ENCODE assay signal across 8 cellular contexts in the genomic region with DNA sequence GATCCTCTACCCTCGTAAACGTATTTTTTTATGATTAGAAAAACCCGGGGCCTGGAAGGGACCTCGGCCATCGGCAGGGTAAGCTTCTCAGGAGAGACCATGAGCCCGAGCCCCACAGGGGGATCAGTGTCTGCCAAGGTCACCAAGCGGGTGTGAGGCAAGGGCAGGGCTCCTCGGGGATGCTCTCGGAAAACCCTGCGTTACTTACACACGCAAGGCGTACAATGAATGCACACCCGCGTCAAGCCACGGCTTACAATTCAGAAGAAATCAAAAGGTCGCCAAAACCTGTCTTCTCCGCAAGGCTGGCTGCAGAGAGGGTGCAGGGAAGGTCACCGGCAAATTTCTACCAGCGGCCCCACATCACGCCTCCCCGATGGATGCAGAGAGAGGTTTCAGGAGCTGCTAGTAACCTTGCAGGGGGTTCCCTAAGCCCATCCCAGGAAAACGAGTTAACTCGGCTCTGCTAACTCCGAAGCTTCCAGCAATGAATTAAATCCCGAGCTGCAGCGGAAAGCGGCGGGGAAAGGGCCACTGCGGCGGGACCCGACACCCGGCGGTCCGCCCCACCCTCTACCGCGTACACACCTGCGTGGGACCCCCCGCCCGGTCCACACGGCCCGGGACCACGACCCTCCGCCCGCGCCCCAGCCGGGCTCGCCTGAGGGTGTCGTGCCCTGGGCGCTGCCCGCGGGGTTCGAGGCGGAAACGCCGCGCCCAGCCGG. TPM values are rescaled to one million over a fixed set of nuclear protein-coding genes. Genes with fewer than 3 reads are reported as not detected.
DNase-seq lines count a peak whose midpoint lies in the region; ATAC-seq and TF ChIP-seq lines count a peak whose summit lies in the region.

No MANE protein-coding gene starts in this region.

- H3K27ac Mint-ChIP-seq in progenitor cell of endocrine pancreas: peak overlapping the region; percentile 83

- peaks cover 5% of the 10 kb centered on the region for H3K27me3 Mint-ChIP-seq in progenitor cell of endocrine pancreas

- no peak for ATAC-seq in HG02798 (IDR thresholded peaks at IDR 0.05; ENCODE audit: poor library complexity, unreplicated experiment)

- DNase-seq in NCI-H82 (lab: John Stamatoyannopoulos, UW): peak; percentile 70
- no peak for DNase-seq in NCI-H82 treated with DMSO at 0.1 percent for 48 hours (lab: John Stamatoyannopoulos, UW; ENCODE audit: unreplicated experiment)
- DNase-seq in NCI-H526 treated with DMSO at 0.1 percent for 48 hours (lab: John Stamatoyannopoulos, UW): peak; percentile 7
- DNase-seq in activated T-helper 9 cell treated with anti-CD3 and anti-CD28 coated beads, Interleukin-2, amount 50 U/mL, for 16 hours (ENCODE audit: low read depth): peak; percentile 12
- peak; percentile 24 for DNase-seq in germinal center (ENCODE audit: low spot score)
- DNase-seq in progenitor cell of endocrine pancreas (ENCODE audit: low spot score, unreplicated experiment): peak; percentile 11
- DNase-seq in SIG-M5 (lab: John Stamatoyannopoulos, UW): no peak

- H3K9me3 Mint-ChIP-seq in progenitor cell of endocrine pancreas (ENCODE audit: low read depth): peaks cover 2% of the 10 kb centered on the region

- no peak for TF ChIP-seq CTCF in progenitor cell of endocrine pancreas (IDR thresholded peaks at IDR 0.05; ENCODE audit: unreplicated experiment)

- peaks cover 30% of the 10 kb centered on the region for H3K4me1 Mint-ChIP-seq in progenitor cell of endocrine pancreas (ENCODE audit: low read depth)

- H3K4me3 Mint-ChIP-seq in progenitor cell of endocrine pancreas (ENCODE audit: low read depth): peak overlapping the region; percentile 82

- H3K36me3 Mint-ChIP-seq in progenitor cell of endocrine pancreas (ENCODE audit: insufficient read depth): peaks cover 4% of the 10 kb centered on the region

RNA-seq across cellular contexts. Expression of a gene that starts 0.6 kb away (rescaled TPM):
- total RNA-seq in progenitor cell of endocrine pancreas: 27.3 and 32.5 TPM in 2 replicates

Comparison
In these comparisons a context has a peak if more than half of its experiments do, and no peak if none do; other contexts are left out.
1. DNase-seq: peak in NCI-H82 (single experiment), NCI-H526 treated with DMSO at 0.1 percent for 48 hours (single experiment), activated T-helper 9 cell treated with anti-CD3 and anti-CD28 coated beads, Interleukin-2, amount 50 U/mL, for 16 hours (single experiment), germinal center (single experiment) and progenitor cell of endocrine pancreas (single experiment); none in NCI-H82 treated with DMSO at 0.1 percent for 48 hours (single experiment) and SIG-M5 (single experiment).